In genomic region chr5:150599917-150600511, GRCh38 we compare ENCODE assay signal across 9 cellular contexts. TPM values are rescaled to one million over a fixed set of nuclear protein-coding genes. Genes with fewer than 3 reads are reported as not detected.
A peak's percentile ranks its signal among the peaks of the same experiment; 100 is the strongest.
DNase-seq lines count a peak whose midpoint lies in the region; ATAC-seq and TF ChIP-seq lines count a peak whose summit lies in the region.
"Had no signal": no experiment of that assay in that cellular context is flagged by ENCODE, and none has a peak within 500 bp of the region (broad histone marks: within the 10 kb centered on the region; RNA-seq: fewer than 3 reads in every experiment).

No MANE protein-coding gene starts in this region.

- no peaks in the 10 kb centered on the region for H3K36me3 Mint-ChIP-seq in stimulated activated naive B cell treated with anti-CD40 and anti-IgM and Interleukin-4, amounts not matched to agents 10 μg/mL and 1 μg/mL and 100 μg/mL, for 72 hours
- H3K36me3 Mint-ChIP-seq: activated naive CD4-positive, alpha-beta T cell treated with anti-CD3 and anti-CD28 coated beads, Interleukin-2, amount 50 U/mL, for 24 hours had no signal

- no peak for ATAC-seq in GM19463 (IDR thresholded peaks at IDR 0.05; ENCODE audit: unreplicated experiment)
- ATAC-seq in stimulated activated naive B cell treated with anti-CD40 and anti-IgM and Interleukin-4, amounts not matched to agents 10 μg/mL and 1 μg/mL and 100 μg/mL, for 72 hours (replicated peaks) = no peak

- no peak overlapping the region for H3K4me3 Mint-ChIP-seq in stimulated activated naive B cell treated with anti-CD40 and anti-IgM and Interleukin-4, amounts not matched to agents 10 μg/mL and 1 μg/mL and 100 μg/mL, for 72 hours
- H3K4me3 Mint-ChIP-seq: activated naive CD4-positive, alpha-beta T cell treated with anti-CD3 and anti-CD28 coated beads, Interleukin-2, amount 50 U/mL, for 24 hours had no signal

- no peaks in the 10 kb centered on the region for H3K9me3 Mint-ChIP-seq in stimulated activated naive B cell treated with anti-CD40 and anti-IgM and Interleukin-4, amounts not matched to agents 10 μg/mL and 1 μg/mL and 100 μg/mL, for 72 hours
- H3K9me3 Mint-ChIP-seq: activated naive CD4-positive, alpha-beta T cell treated with anti-CD3 and anti-CD28 coated beads, Interleukin-2, amount 50 U/mL, for 24 hours had no signal

- peaks cover 12 to 19% of the 10 kb centered on the region in 2 donors for H3K4me1 Mint-ChIP-seq in stimulated activated naive B cell treated with anti-CD40 and anti-IgM and Interleukin-4, amounts not matched to agents 10 μg/mL and 1 μg/mL and 100 μg/mL, for 72 hours
- H3K4me1 Mint-ChIP-seq: activated naive CD4-positive, alpha-beta T cell treated with anti-CD3 and anti-CD28 coated beads, Interleukin-2, amount 50 U/mL, for 24 hours had no signal

- H3K4me3 ChIP-seq in astrocyte of the cerebellum (ENCODE audit: low read depth, low read length) = no peak overlapping the region

- DNase-seq in M059J (ENCODE audit: low read depth) (peak; percentile 79), astrocyte of the cerebellum (ENCODE audit: low read depth) (peak; percentile 55), kidney glomerular epithelial cell (lab: John Stamatoyannopoulos, UW) (peak; percentile 76), ureter (ENCODE audit: low spot score) (peak; percentile 86), NCI-H187 (lab: John Stamatoyannopoulos, UW) (no peak)
- DNase-seq in stimulated activated naive B cell treated with anti-CD40 and anti-IgM and Interleukin-4, amounts not matched to agents 10 μg/mL and 1 μg/mL and 100 μg/mL, for 72 hours = no peak
- DNase-seq: stimulated activated CD4-positive, alpha-beta T cell treated with anti-CD3 and anti-CD28 coated beads, Interleukin-15, amount 100 ng/mL, for 24 hours had no signal

- H3K27me3 Mint-ChIP-seq in stimulated activated naive B cell treated with anti-CD40 and anti-IgM and Interleukin-4, amounts not matched to agents 10 μg/mL and 1 μg/mL and 100 μg/mL, for 72 hours = no peaks in the 10 kb centered on the region
- H3K27me3 Mint-ChIP-seq: activated naive CD4-positive, alpha-beta T cell treated with anti-CD3 and anti-CD28 coated beads, Interleukin-2, amount 50 U/mL, for 24 hours had no signal

- TF ChIP-seq CTCF in astrocyte of the cerebellum (IDR thresholded peaks at IDR 0.05; ENCODE audit: low read depth, low read length, missing control alignments) = no peak

- H3K27ac Mint-ChIP-seq in stimulated activated naive B cell treated with anti-CD40 and anti-IgM and Interleukin-4, amounts not matched to agents 10 μg/mL and 1 μg/mL and 100 μg/mL, for 72 hours = no peak overlapping the region
- H3K27ac Mint-ChIP-seq: activated naive CD4-positive, alpha-beta T cell treated with anti-CD3 and anti-CD28 coated beads, Interleukin-2, amount 50 U/mL, for 24 hours had no signal

- in situ Hi-C loops in astrocyte of the cerebellum (cut with HindIII; ENCODE audit: low sequenced_read_pairs) = no loop called here

RNA-seq across cellular contexts. Expression of gene SYNPO, which starts 40.4 kb away (rescaled TPM):
- 3.1 and 5.6 TPM in 2 replicates for total RNA-seq in M059J (2014; rRNA removed; shearing (Covaris generic))
- total RNA-seq in ureter = 73.9 TPM

Comparison
In these comparisons a context has a peak if more than half of its experiments do, and no peak if none do; other contexts are left out.
1. DNase-seq: peak in M059J (single experiment), astrocyte of the cerebellum (single experiment), kidney glomerular epithelial cell (single experiment) and ureter (single experiment); none in stimulated activated naive B cell treated with anti-CD40 and anti-IgM and Interleukin-4, amounts not matched to agents 10 μg/mL and 1 μg/mL and 100 μg/mL, for 72 hours (single experiment) and NCI-H187 (0 of 2).
2. RNA of gene SYNPO, which starts 40.4 kb away (total RNA-seq): 73.9 TPM in ureter (single experiment); 3.1 to 5.6 TPM in M059J; every median in the first group is over 10 times any median in the second.